In the genomic region with DNA sequence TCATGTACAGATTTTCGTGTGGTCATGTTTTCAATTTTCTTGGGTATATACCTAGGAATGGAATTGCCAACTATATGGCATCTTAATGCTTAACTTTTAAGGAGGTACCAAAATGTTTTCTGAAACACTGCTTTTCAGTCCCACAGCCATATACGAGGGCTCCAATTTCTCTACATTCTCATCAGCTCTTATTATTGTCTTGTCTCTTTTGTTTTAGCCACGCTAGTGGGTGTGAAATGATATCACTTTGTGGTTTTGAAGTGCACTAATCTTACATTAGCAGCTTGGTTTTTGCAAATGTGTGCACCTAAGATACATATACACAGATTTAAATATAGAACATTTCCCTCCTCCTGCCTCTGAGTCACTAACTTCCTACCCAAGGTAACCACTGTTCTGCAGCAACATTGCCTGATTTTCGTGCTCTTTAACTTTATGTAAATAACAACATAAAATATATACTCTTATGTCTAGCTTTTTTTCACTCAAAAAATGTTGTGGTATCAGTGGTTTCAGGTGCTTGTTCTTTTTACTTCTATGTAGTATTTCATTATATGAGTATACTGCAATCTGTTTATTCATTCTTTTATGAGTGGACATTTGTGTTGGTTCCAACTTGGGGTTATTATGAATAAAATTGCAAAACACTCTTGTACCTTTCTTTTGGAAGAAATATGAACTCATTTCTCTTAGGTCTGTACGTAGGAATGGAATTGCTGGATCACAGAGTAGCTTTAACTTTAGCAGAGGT, we compare ENCODE assay signal across 17 cellular contexts.
A peak's percentile ranks its signal among the peaks of the same experiment; 100 is the strongest.
DNase-seq lines count a peak whose midpoint lies in the region; ATAC-seq and TF ChIP-seq lines count a peak whose summit lies in the region.
"Had no signal": no experiment of that assay in that cellular context is flagged by ENCODE, and none has a peak within 500 bp of the region (broad histone marks: within the 10 kb centered on the region; RNA-seq: fewer than 3 reads in every experiment).

No MANE protein-coding gene starts in this region.

- H3K9me3 Mint-ChIP-seq in T-helper 1 cell treated with Interleukin-12 subunit alpha and Interleukin-12 subunit beta and Interleukin-4 antibody, amounts not matched to agents 30 μg/mL and 1 μg/mL, for 36 hours: peaks cover 17% of the 10 kb centered on the region

- H3K27ac ChIP-seq in DOHH2 (ENCODE audit: low read depth, low read length) (no peak overlapping the region), ascending aorta (no peak overlapping the region), heart left ventricle (no peak overlapping the region)
- H3K27ac ChIP-seq: Peyer's patch had no signal

- 94 to 95% (median 94%) methylated on average over 5 of the region's 5 CpGs for WGBS in heart left ventricle, 4 donors

- no peaks in the 10 kb centered on the region for H3K79me2 ChIP-seq in DOHH2 (ENCODE audit: control insufficient read depth, low read length)

- ATAC-seq in GM18870 (IDR thresholded peaks at IDR 0.05; ENCODE audit: unreplicated experiment): no peak
- ATAC-seq in heart left ventricle: no peak
- ATAC-seq: left ventricle myocardium superior had no signal

- H3K36me3 ChIP-seq in DOHH2 (ENCODE audit: control insufficient read depth, low read length): no peaks in the 10 kb centered on the region
- no peaks in the 10 kb centered on the region for H3K36me3 ChIP-seq in ascending aorta
- H3K36me3 ChIP-seq in heart left ventricle: no peaks in the 10 kb centered on the region
- H3K36me3 ChIP-seq: Peyer's patch had no signal

- H3K27me3 ChIP-seq in DOHH2 (ENCODE audit: control insufficient read depth, low read length): no peaks in the 10 kb centered on the region
- no peaks in the 10 kb centered on the region for H3K27me3 ChIP-seq in ascending aorta
- no peaks in the 10 kb centered on the region for H3K27me3 ChIP-seq in heart left ventricle
- H3K27me3 ChIP-seq: Peyer's patch had no signal

- intact Hi-C loops in ascending aorta (cut with DNase I): no loop called here
- intact Hi-C loops in heart left ventricle (cut with DNase I): loop anchor here in 1 of 10 donors (10.0 kb wide), 1 partner anchor 125 kb away; no protein-coding TSS in a partner anchor

- no peaks in the 10 kb centered on the region for H3K9me3 ChIP-seq in DOHH2 (ENCODE audit: control insufficient read depth, insufficient read depth, low read length)
- H3K9me3 ChIP-seq in ascending aorta: no peaks in the 10 kb centered on the region
- H3K9me3 ChIP-seq in heart left ventricle: peaks cover 0 to 18% (median 0%) of the 10 kb centered on the region in 12 donors
- H3K9me3 ChIP-seq: Peyer's patch had no signal

- no peaks in the 10 kb centered on the region for H4K20me1 ChIP-seq in DOHH2 (ENCODE audit: control insufficient read depth, insufficient read depth, low read depth, low read length)

- TF ChIP-seq POLR2A in heart left ventricle (IDR thresholded peaks at IDR 0.05): no peak

- peaks cover 31% of the 10 kb centered on the region for H3K4me1 ChIP-seq in DOHH2 (ENCODE audit: control insufficient read depth, low read length)
- H3K4me1 ChIP-seq in ascending aorta: no peaks in the 10 kb centered on the region
- H3K4me1 ChIP-seq in heart left ventricle: peaks cover 0 to 26% (median 9%) of the 10 kb centered on the region in 12 donors

- no peaks in the 10 kb centered on the region for H3K27me3 Mint-ChIP-seq in T-helper 1 cell treated with Interleukin-12 subunit alpha and Interleukin-12 subunit beta and Interleukin-4 antibody, amounts not matched to agents 30 μg/mL and 1 μg/mL, for 36 hours (ENCODE audit: low read depth)
- H3K27me3 Mint-ChIP-seq: B cell, type B pancreatic cell had no signal

- peak overlapping the region; percentile 52 for H3K27ac Mint-ChIP-seq in T-helper 1 cell treated with Interleukin-12 subunit alpha and Interleukin-12 subunit beta and Interleukin-4 antibody, amounts not matched to agents 30 μg/mL and 1 μg/mL, for 36 hours
- H3K27ac Mint-ChIP-seq: B cell, type B pancreatic cell had no signal

- H3K36me3 Mint-ChIP-seq in T-helper 1 cell treated with Interleukin-12 subunit alpha and Interleukin-12 subunit beta and Interleukin-4 antibody, amounts not matched to agents 30 μg/mL and 1 μg/mL, for 36 hours (ENCODE audit: low read depth): peaks cover 5% of the 10 kb centered on the region
- H3K36me3 Mint-ChIP-seq: type B pancreatic cell had no signal

- peaks cover 34% of the 10 kb centered on the region for H3K4me1 Mint-ChIP-seq in T-helper 1 cell treated with Interleukin-12 subunit alpha and Interleukin-12 subunit beta and Interleukin-4 antibody, amounts not matched to agents 30 μg/mL and 1 μg/mL, for 36 hours (ENCODE audit: low read depth)

- no peak overlapping the region for H3K4me3 Mint-ChIP-seq in T-helper 1 cell treated with Interleukin-12 subunit alpha and Interleukin-12 subunit beta and Interleukin-4 antibody, amounts not matched to agents 30 μg/mL and 1 μg/mL, for 36 hours
- H3K4me3 Mint-ChIP-seq: B cell, nephron, type B pancreatic cell had no signal

- 0 out of 2 replicates have a peak, but pooled peaks cover 5% of the 10 kb centered on the region for H3F3A ChIP-seq in DOHH2 (ENCODE audit: control insufficient read depth, insufficient read depth)

- TF ChIP-seq CTCF in DOHH2 (IDR thresholded peaks at IDR 0.05; ENCODE audit: low read depth, low read length, poor library complexity, severe bottlenecking) (no peak), ascending aorta (IDR thresholded peaks at IDR 0.05) (no peak), heart left ventricle (IDR thresholded peaks at IDR 0.05) (no peak)

- H3K9me2 ChIP-seq in DOHH2 (replicated peaks; ENCODE audit: control insufficient read depth, low read length): no peaks in the 10 kb centered on the region

- DNase-seq in CD1c-positive myeloid dendritic cell (ENCODE audit: extremely low spot score): peak; percentile 54
- DNase-seq in central memory CD4-positive, alpha-beta T cell: peak; percentile 33
- no peak for DNase-seq in ascending aorta (ENCODE audit: low spot score in 2 of 2)
- DNase-seq in heart left ventricle: no peak
- DNase-seq in UCSD-AML1 (lab: John Stamatoyannopoulos, UW; ENCODE audit: unreplicated experiment): no peak
- DNase-seq: amygdala, cortex of kidney, left ventricle myocardium superior, NCI-H1417 treated with DMSO at 0.1 percent for 48 hours, NCI-H345, Peyer's patch had no signal

- H3K4me2 ChIP-seq in DOHH2 (ENCODE audit: low read length): peak overlapping the region; percentile 27

- peak overlapping the region; percentile 11; the same call in 1 of the 2 replicates for H3K4me3 ChIP-seq in DOHH2 (ENCODE audit: low read length)
- no peak overlapping the region for H3K4me3 ChIP-seq in ascending aorta
- no peak overlapping the region for H3K4me3 ChIP-seq in heart left ventricle
- H3K4me3 ChIP-seq: Peyer's patch had no signal

Comparison
In these comparisons a context has a peak if more than half of its experiments do, and no peak if none do; other contexts are left out.
1. DNase-seq: peak in CD1c-positive myeloid dendritic cell (single experiment) and central memory CD4-positive, alpha-beta T cell (single experiment); none in ascending aorta (0 of 2), heart left ventricle (0 of 5) and UCSD-AML1 (single experiment).